Comparison of ENCODE assay signal across 8 cellular contexts in the genomic region with DNA sequence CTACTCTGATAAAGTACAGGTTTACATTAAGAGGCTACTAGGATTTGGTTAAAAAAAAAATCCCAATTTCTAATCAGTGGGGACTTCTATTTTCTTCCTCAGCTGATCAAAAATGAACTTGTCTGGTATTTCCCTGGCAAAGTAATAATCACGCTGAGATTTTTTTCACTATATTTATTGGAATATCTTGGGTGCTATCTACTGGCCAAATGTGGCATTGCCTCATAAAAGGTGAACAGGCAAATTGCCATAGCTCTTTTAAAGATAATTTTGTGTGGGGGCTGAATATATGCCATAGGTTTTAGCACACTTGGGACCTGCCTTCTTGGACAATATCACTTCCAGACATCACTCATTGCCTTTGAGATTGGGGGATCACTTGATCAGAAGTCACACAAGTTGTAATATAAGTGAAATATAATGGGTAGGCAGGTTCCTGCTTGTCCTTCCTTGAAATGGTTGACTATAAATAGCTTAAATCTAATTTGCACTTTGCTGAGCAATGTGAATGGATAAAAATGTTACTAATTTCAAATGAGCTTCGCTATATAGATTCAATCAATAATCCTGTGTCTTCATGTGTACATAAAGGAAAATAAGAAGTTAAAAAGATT. TPM values are rescaled to one million over a fixed set of nuclear protein-coding genes. Genes with fewer than 3 reads are reported as not detected.
DNase-seq lines count a peak whose midpoint lies in the region; ATAC-seq and TF ChIP-seq lines count a peak whose summit lies in the region.

No MANE protein-coding gene starts in this region.

- no peak overlapping the region for H3K4me3 Mint-ChIP-seq in CD4-positive, CD25-positive, alpha-beta regulatory T cell

- no peak overlapping the region for H3K27ac ChIP-seq in CD4-positive, CD25-positive, alpha-beta regulatory T cell (ENCODE audit: insufficient read depth, low read length, poor library complexity, severe bottlenecking)
- no peak overlapping the region for H3K27ac ChIP-seq in body of pancreas
- no peak overlapping the region for H3K27ac ChIP-seq in lung (ENCODE audit: low read depth in 1 of 2, low read length in 1 of 2)

- 11 to 16% methylated on average over 2 of the region's 2 CpGs for WGBS in body of pancreas, 2 donors
- WGBS in lung, 2 donors = 26 to 29% methylated on average over 2 of the region's 2 CpGs

- TF ChIP-seq POLR2A in body of pancreas (IDR thresholded peaks at IDR 0.05) = no peak

- no peak overlapping the region for H3K4me3 ChIP-seq in CD4-positive, CD25-positive, alpha-beta regulatory T cell (ENCODE audit: low read depth, low read length)
- no peak overlapping the region for H3K4me3 ChIP-seq in body of pancreas
- H3K4me3 ChIP-seq in lung = no peak overlapping the region

- no peaks in the 10 kb centered on the region for H3K36me3 ChIP-seq in CD4-positive, CD25-positive, alpha-beta regulatory T cell (ENCODE audit: control insufficient read depth, insufficient read depth, low read length)
- no peaks in the 10 kb centered on the region for H3K36me3 ChIP-seq in body of pancreas (replicated peaks in 1 of 2; ENCODE audit: insufficient read depth in 1 of 2, low read depth in 2 of 2)
- no peaks in the 10 kb centered on the region for H3K36me3 ChIP-seq in lung (ENCODE audit: control insufficient read depth in 2 of 2, insufficient read depth in 2 of 2, low read length in 2 of 2)

- peak in 2 of 3 donors; percentile 1 to 16 for DNase-seq in CD4-positive, CD25-positive, alpha-beta regulatory T cell
- DNase-seq in NCI-H1694 (lab: John Stamatoyannopoulos, UW) = peak; percentile 63
- DNase-seq in body of pancreas = peak in 3 of 4 donors; percentile 28 to 41 (median 35)
- DNase-seq in lung (ENCODE audit: low spot score) = no peak
- no peak for DNase-seq in effector CD4-positive, alpha-beta T cell
- DNase-seq in T-helper 9 cell = no peak
- DNase-seq in activated CD4-positive, alpha-beta T cell treated with anti-CD3 and anti-CD28 coated beads for 48 hours = no peak

- H3K9me3 Mint-ChIP-seq in CD4-positive, CD25-positive, alpha-beta regulatory T cell = peaks cover 0 to 2% (median 0%) of the 10 kb centered on the region in 7 donors

- H3K27me3 ChIP-seq in CD4-positive, CD25-positive, alpha-beta regulatory T cell (ENCODE audit: control insufficient read depth, insufficient read depth, low read length) = no peaks in the 10 kb centered on the region
- H3K27me3 ChIP-seq in body of pancreas (no peaks in the 10 kb centered on the region), lung (ENCODE audit: control insufficient read depth, insufficient read depth) (no peaks in the 10 kb centered on the region)

- no peak overlapping the region for H3K27ac Mint-ChIP-seq in CD4-positive, CD25-positive, alpha-beta regulatory T cell

- intact Hi-C loops in body of pancreas (cut with DNase I) = no loop called here

- H3K4me1 ChIP-seq in CD4-positive, CD25-positive, alpha-beta regulatory T cell (ENCODE audit: control insufficient read depth, insufficient read depth, low read length, poor library complexity, severe bottlenecking) = no peaks in the 10 kb centered on the region
- H3K4me1 ChIP-seq in body of pancreas (no peaks in the 10 kb centered on the region), lung (ENCODE audit: control insufficient read depth in 2 of 2, insufficient read depth in 2 of 2, low read length in 2 of 2) (no peaks in the 10 kb centered on the region)

- peak; percentile 52 to 88 (median 82) for TF ChIP-seq CTCF in body of pancreas (IDR thresholded peaks at IDR 0.05)
- TF ChIP-seq CTCF in lung (IDR thresholded peaks at IDR 0.05; ENCODE audit: control extremely low read depth, extremely low read depth) = peak; percentile 36

- no peaks in the 10 kb centered on the region for H3K36me3 Mint-ChIP-seq in CD4-positive, CD25-positive, alpha-beta regulatory T cell

- H3K27me3 Mint-ChIP-seq in CD4-positive, CD25-positive, alpha-beta regulatory T cell = peaks cover 3% of the 10 kb centered on the region

- no peaks in the 10 kb centered on the region for H3K4me1 Mint-ChIP-seq in CD4-positive, CD25-positive, alpha-beta regulatory T cell

- no peak for ATAC-seq in CD4-positive, CD25-positive, alpha-beta regulatory T cell (ENCODE audit: low read depth in 2 of 2)
- ATAC-seq in GM19351 (IDR thresholded peaks at IDR 0.05; ENCODE audit: unreplicated experiment) (peak; percentile 47), body of pancreas (peak; percentile 69), lung (ENCODE audit: insufficient read depth, low FRiP score) (no peak)

- H3K9me3 ChIP-seq in CD4-positive, CD25-positive, alpha-beta regulatory T cell (ENCODE audit: control insufficient read depth in 2 of 2, low read length in 2 of 2) = no peaks in the 10 kb centered on the region
- H3K9me3 ChIP-seq in body of pancreas = no peaks in the 10 kb centered on the region
- H3K9me3 ChIP-seq in lung (ENCODE audit: control insufficient read depth in 2 of 2, insufficient read depth in 1 of 2, low read length in 1 of 2) = no peaks in the 10 kb centered on the region

RNA-seq across cellular contexts. Expression of gene NXPH2, which starts 7.0 kb away (rescaled TPM):
- not detected for total RNA-seq in CD4-positive, CD25-positive, alpha-beta regulatory T cell
- polyA plus RNA-seq in CD4-positive, CD25-positive, alpha-beta regulatory T cell = not detected
- total RNA-seq in body of pancreas (not detected), lung (not detected)
- polyA plus RNA-seq in lung = not detected

Comparison
In these comparisons a context has a peak if more than half of its experiments do, and no peak if none do; other contexts are left out.
1. ATAC-seq: peak in GM19351 (single experiment) and body of pancreas (single experiment); none in CD4-positive, CD25-positive, alpha-beta regulatory T cell (0 of 2) and lung (single experiment).
2. DNase-seq: peak in CD4-positive, CD25-positive, alpha-beta regulatory T cell (2 of 3), NCI-H1694 (single experiment) and body of pancreas (3 of 4); none in lung (single experiment), effector CD4-positive, alpha-beta T cell (single experiment), T-helper 9 cell (single experiment) and activated CD4-positive, alpha-beta T cell treated with anti-CD3 and anti-CD28 coated beads for 48 hours (single experiment).